ENCODE assay signal across 9 cellular contexts in the genomic region with DNA sequence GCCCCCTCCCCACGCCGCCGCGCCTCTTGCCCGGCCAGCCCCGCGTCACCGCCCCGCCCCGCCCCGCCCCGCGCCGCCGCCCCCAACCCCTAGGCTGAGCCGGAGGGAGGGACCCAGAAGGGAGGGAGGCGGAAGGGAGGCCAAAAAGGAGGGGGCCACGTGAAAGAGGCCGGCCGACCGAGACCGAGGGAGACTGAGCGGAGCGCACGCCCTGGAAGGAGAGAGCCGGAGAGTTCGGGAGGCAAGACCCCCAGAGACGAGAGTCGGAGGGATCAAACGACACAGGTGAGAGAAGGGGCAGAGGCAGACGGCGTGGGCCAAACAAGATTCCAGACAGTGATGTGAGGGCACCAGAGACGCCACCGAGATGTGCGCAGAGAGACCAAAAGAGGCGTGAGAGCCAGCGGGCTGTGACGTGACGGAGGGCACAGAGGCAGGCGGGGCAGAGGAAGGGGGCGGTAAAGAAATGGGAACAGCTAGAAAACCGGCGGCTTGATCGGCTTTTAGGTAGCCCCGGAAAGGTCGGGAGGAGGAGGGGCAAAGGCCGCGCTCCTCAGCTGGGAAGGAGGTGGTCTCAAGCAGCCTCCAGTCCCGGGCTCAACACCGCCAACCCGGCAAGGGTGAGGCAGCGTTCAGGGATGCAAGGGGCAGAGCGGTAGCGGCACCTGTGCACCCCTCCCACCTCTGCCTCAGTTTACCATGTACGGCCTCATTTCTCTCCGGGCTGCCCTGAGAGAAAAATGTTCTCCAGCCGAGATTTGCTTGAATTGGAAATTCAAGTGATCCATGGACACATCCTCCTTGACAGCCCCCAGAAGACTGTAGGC. TPM values are rescaled to one million over a fixed set of nuclear protein-coding genes. Genes with fewer than 3 reads are reported as not detected.
DNase-seq lines count a peak whose midpoint lies in the region; ATAC-seq lines count a peak whose summit lies in the region.
"Had no signal": no experiment of that assay in that cellular context is flagged by ENCODE, and none has a peak within 500 bp of the region (broad histone marks: within the 10 kb centered on the region; RNA-seq: fewer than 3 reads in every experiment).

No MANE protein-coding gene starts in this region.

- DNase-seq in NCI-H128 (lab: John Stamatoyannopoulos, UW; ENCODE audit: unreplicated experiment), result peak; percentile 88
- no peak for DNase-seq in NCI-H187 (lab: John Stamatoyannopoulos, UW)
- no peak for DNase-seq in putamen (ENCODE audit: low spot score)

- peaks cover 94% of the 10 kb centered on the region for H4K20me1 ChIP-seq in BLaER1

- H3K4me1 ChIP-seq in BLaER1 (peaks cover 86% of the 10 kb centered on the region), mucosa of stomach (ENCODE audit: control insufficient read depth, insufficient read depth, low read length) (peaks cover 52% of the 10 kb centered on the region)

- H3K4me3 Mint-ChIP-seq in activated T-helper 17 cell treated with anti-CD3 and anti-CD28 coated beads, Interleukin-2, amount 50 U/mL, for 72 hours, result peak overlapping the region; percentile 79

- H3K9me3 Mint-ChIP-seq in activated T-helper 17 cell treated with anti-CD3 and anti-CD28 coated beads, Interleukin-2, amount 50 U/mL, for 72 hours, result no peaks in the 10 kb centered on the region

- H3K27ac Mint-ChIP-seq in activated T-helper 17 cell treated with anti-CD3 and anti-CD28 coated beads, Interleukin-2, amount 50 U/mL, for 72 hours, result peak overlapping the region; percentile 43

- H3K27me3 Mint-ChIP-seq in activated T-helper 17 cell treated with anti-CD3 and anti-CD28 coated beads, Interleukin-2, amount 50 U/mL, for 72 hours, result peaks cover 48% of the 10 kb centered on the region

- H3K36me3 ChIP-seq in BLaER1 (no peaks in the 10 kb centered on the region), mucosa of stomach (ENCODE audit: control insufficient read depth, insufficient read depth, low read length) (no peaks in the 10 kb centered on the region)

- H3K27ac ChIP-seq in BLaER1, result no peak overlapping the region

- H3K27me3 ChIP-seq in BLaER1, result peaks cover 100% of the 10 kb centered on the region
- H3K27me3 ChIP-seq in mucosa of stomach (ENCODE audit: control insufficient read depth, insufficient read depth, low read length), result peaks cover 95% of the 10 kb centered on the region

- H3K36me3 Mint-ChIP-seq in activated T-helper 17 cell treated with anti-CD3 and anti-CD28 coated beads, Interleukin-2, amount 50 U/mL, for 72 hours (ENCODE audit: low read depth), result peaks cover 10% of the 10 kb centered on the region

- H3K9me3 ChIP-seq in BLaER1 (no peaks in the 10 kb centered on the region), mucosa of stomach (ENCODE audit: control insufficient read depth, low read length) (no peaks in the 10 kb centered on the region)

- ATAC-seq in activated T-helper 17 cell treated with anti-CD3 and anti-CD28 coated beads, Interleukin-2, amount 50 U/mL, for 72 hours (replicated peaks), result peak; percentile 56
- ATAC-seq in HG03159 (IDR thresholded peaks at IDR 0.05; ENCODE audit: unreplicated experiment), result no peak
- no peak for ATAC-seq in GM19395 (IDR thresholded peaks at IDR 0.05; ENCODE audit: unreplicated experiment)

- H3K4me1 Mint-ChIP-seq in activated T-helper 17 cell treated with anti-CD3 and anti-CD28 coated beads, Interleukin-2, amount 50 U/mL, for 72 hours, result peaks cover 7% of the 10 kb centered on the region

- H3K9ac ChIP-seq in BLaER1 (no peak overlapping the region), mucosa of stomach (ENCODE audit: low read length) (peak overlapping the region; percentile 62)

- H3K4me2 ChIP-seq in BLaER1, result peak overlapping the region; percentile 91

- H3K4me3 ChIP-seq in BLaER1, result peak overlapping the region; percentile 65
- peak overlapping the region; percentile 36 for H3K4me3 ChIP-seq in mucosa of stomach (ENCODE audit: low read length)

RNA-seq across cellular contexts. Expression of a gene that starts 0.4 kb away (rescaled TPM):
- total RNA-seq in activated T-helper 17 cell treated with anti-CD3 and anti-CD28 coated beads, Interleukin-2, amount 50 U/mL, for 72 hours, result 1 to 10 TPM in 1 of 2 donors, not detected in 1; 1.3 TPM
- total RNA-seq: liver had no signal
